Comparison of ENCODE assay signal across 24 cellular contexts in the genomic region with DNA sequence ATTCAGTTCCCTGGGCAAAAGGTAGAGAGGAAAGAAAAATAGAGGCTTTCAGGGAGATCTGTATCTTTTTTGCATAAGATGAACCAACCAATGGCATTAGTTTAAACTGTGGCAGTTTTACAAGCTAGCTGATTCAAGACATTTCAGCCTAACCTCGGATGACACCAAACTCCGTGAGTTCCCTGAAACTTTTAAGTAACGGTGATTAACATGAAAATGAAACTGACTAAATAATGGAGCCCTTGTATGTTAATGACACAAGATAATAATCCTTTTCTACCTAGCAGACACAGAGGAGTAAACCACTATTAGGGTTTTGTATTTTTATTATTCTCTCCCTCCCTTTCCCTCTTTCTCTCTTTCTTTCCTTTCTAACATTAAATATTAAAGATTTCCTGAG.
"Had no signal": no experiment of that assay in that cellular context is flagged by ENCODE, and none has a peak within 500 bp of the region (broad histone marks: within the 10 kb centered on the region; RNA-seq: fewer than 3 reads in every experiment).

No MANE protein-coding gene starts in this region.

- DNase-seq: activated CD4-positive, alpha-beta T cell treated with anti-CD3 and anti-CD28 coated beads for 48 hours; activated CD4-positive, alpha-beta T cell treated with anti-CD3 and anti-CD28 coated beads, Interleukin-2, amount 50 U/mL, for 48 hours; activated CD8-positive, alpha-beta memory T cell treated with anti-CD3 and anti-CD28 coated beads for 24 hours; activated effector memory CD4-positive, alpha-beta T cell treated with Interleukin-2 at 50 U/mL for 16 hours; activated naive CD4-positive, alpha-beta T cell treated with Interleukin-2 at 50 U/mL for 16 hours; brain microvascular endothelial cell; dorsolateral prefrontal cortex; effector memory CD4-positive, alpha-beta T cell; foreskin fibroblast; head of caudate nucleus; hippocampal formation; left cardiac atrium; mammary epithelial cell; natural killer cell; posterior cingulate gyrus; right lobe of liver; stimulated activated CD4-positive, alpha-beta T cell treated with anti-CD3 and anti-CD28 coated beads, Interleukin-2, amount 100 ng/mL, for 48 hours; stimulated activated naive CD4-positive, alpha-beta T cell treated with Interleukin-2 at 50 U/mL for 16 hours; T-helper 9 cell; WERI-Rb-1 had no signal

- H3K27ac ChIP-seq: ascending aorta, brain microvascular endothelial cell, coronary artery, dorsolateral prefrontal cortex, right lobe of liver, tibial nerve, WERI-Rb-1 had no signal

- H3K27me3 ChIP-seq: ascending aorta, brain microvascular endothelial cell, dorsolateral prefrontal cortex, right lobe of liver, tibial nerve had no signal

- H3K4me3 ChIP-seq: ascending aorta, coronary artery, right lobe of liver, tibial nerve had no signal

- H3K4me1 ChIP-seq: ascending aorta, right lobe of liver had no signal

- H3K9me3 ChIP-seq: ascending aorta, right lobe of liver, tibial nerve had no signal

- H3K36me3 ChIP-seq: ascending aorta, brain microvascular endothelial cell, right lobe of liver, tibial nerve, WERI-Rb-1 had no signal

- ATAC-seq: activated CD4-positive, CD25-positive, alpha-beta regulatory T cell treated with anti-CD3 and anti-CD28 coated beads, Interleukin-2, amount 50 U/mL, for 24 hours; left cardiac atrium; natural killer cell; right lobe of liver had no signal
